In genomic region chr9:34392511-34392910, GRCh38 we compare ENCODE assay signal across 1 cellular context.
TF ChIP-seq lines count a peak whose summit lies in the region.

No MANE protein-coding gene starts in this region.

TF ChIP-seq in H1, 55 proteins besides CTCF, POLR2A, EP300 and RAD21 (continued from another document):
- TF ChIP-seq EZH2 (IDR thresholded peaks at IDR 0.05; ENCODE audit: low read depth, low read length, severe bottlenecking) (no peak), TBP (IDR thresholded peaks at IDR 0.05; ENCODE audit: low read depth, low read length) (no peak), MAFK (IDR thresholded peaks at IDR 0.05; ENCODE audit: low read depth, low read length) (no peak), CEBPB (IDR thresholded peaks at IDR 0.05; ENCODE audit: low read depth, low read length) (no peak), POU5F1 (IDR thresholded peaks at IDR 0.05; ENCODE audit: low read depth, low read length) (no peak), ASH2L (IDR thresholded peaks at IDR 0.05; ENCODE audit: low read length) (no peak)
